In the genomic region with DNA sequence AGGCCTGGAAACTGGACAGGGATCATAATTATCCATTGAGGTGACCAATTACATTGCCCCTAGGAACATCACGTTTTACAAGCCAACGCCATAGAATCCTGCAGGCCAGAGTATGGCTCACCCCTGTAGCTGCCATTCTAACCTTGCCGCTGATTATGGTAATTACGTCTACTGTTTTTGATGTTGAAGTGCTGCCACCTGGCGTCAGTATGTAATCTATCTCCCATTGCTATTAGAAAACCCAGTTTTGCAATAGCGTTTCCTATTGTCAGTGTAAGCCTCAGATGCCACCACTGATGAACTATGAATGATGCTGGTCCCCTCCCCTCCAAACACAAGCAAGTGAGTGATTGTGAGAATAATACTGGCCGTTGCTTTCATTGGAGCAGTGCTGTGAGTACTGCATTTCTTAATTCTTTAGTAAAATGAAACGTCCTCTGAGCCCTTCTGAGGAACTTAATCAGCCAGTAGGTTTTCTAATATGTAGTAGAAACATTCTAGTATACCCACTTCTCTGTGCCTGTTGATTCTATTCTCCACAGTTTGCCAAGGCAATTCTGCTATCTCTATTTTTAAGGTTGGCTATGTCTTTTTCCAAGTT, we compare ENCODE assay signal across 9 cellular contexts.
DNase-seq lines count a peak whose midpoint lies in the region; ATAC-seq and TF ChIP-seq lines count a peak whose summit lies in the region.
"Had no signal": no experiment of that assay in that cellular context is flagged by ENCODE, and none has a peak within 500 bp of the region (broad histone marks: within the 10 kb centered on the region; RNA-seq: fewer than 3 reads in every experiment).

No MANE protein-coding gene starts in this region.

- intact Hi-C loops in OCI-LY7 (cut with micrococcal nuclease; ENCODE audit: unreplicated experiment) (loop anchor here (10.0 kb wide), 1 partner anchor 681 kb away; no protein-coding TSS in a partner anchor), ascending aorta (cut with DNase I) (loop anchor here (2.0 kb wide), 1 partner anchor 681 kb away; no protein-coding TSS in a partner anchor)

- no peak overlapping the region for H3K4me2 ChIP-seq in OCI-LY7 (ENCODE audit: low read length)
- H3K4me2 ChIP-seq: BLaER1 treated with 17β-estradiol and CSF1 and Interleukin-3, amounts not matched to agents 10 nM and 100 nM had no signal

- no peak overlapping the region for H3K4me3 ChIP-seq in OCI-LY7 (ENCODE audit: low read depth, low read length, poor library complexity, severe bottlenecking)
- no peak overlapping the region for H3K4me3 ChIP-seq in ascending aorta
- H3K4me3 ChIP-seq: BLaER1 treated with 17β-estradiol and CSF1 and Interleukin-3, amounts not matched to agents 10 nM and 100 nM had no signal

- no peak overlapping the region for H3K27ac ChIP-seq in OCI-LY7 (ENCODE audit: low read depth, low read length, poor library complexity, severe bottlenecking)
- H3K27ac ChIP-seq in ascending aorta = no peak overlapping the region
- H3K27ac ChIP-seq: BLaER1 treated with 17β-estradiol and CSF1 and Interleukin-3, amounts not matched to agents 10 nM and 100 nM had no signal

- H3K9me3 ChIP-seq in OCI-LY7 (ENCODE audit: low read length) = no peaks in the 10 kb centered on the region
- no peaks in the 10 kb centered on the region for H3K9me3 ChIP-seq in ascending aorta
- H3K9me3 ChIP-seq: BLaER1 treated with 17β-estradiol and CSF1 and Interleukin-3, amounts not matched to agents 10 nM and 100 nM had no signal

- no peak overlapping the region for H2AFZ ChIP-seq in OCI-LY7 (ENCODE audit: low read length)

- H4K20me1 ChIP-seq in OCI-LY7 (ENCODE audit: insufficient read depth, low read length) = no peaks in the 10 kb centered on the region
- H4K20me1 ChIP-seq: BLaER1 treated with 17β-estradiol and CSF1 and Interleukin-3, amounts not matched to agents 10 nM and 100 nM had no signal

- DNase-seq in NCI-H2107 treated with DMSO at 0.1 percent for 48 hours (lab: John Stamatoyannopoulos, UW; ENCODE audit: unreplicated experiment) (peak; percentile 12), NCI-H2107 (lab: John Stamatoyannopoulos, UW) (no peak), HT1080 (ENCODE audit: low read depth) (peak; percentile 54), OCI-LY7 (ENCODE audit: low spot score) (peak; percentile 49), ascending aorta (ENCODE audit: low spot score in 2 of 2) (no peak), iPS DF 4.7 (ENCODE audit: extremely low read depth, low spot score) (peak; percentile 44)
- peak in 2 of 3 donors; percentile 8 to 22 for DNase-seq in stimulated activated CD4-positive, alpha-beta T cell treated with anti-CD3 and anti-CD28 coated beads, Interleukin-12 subunit alpha, Interleukin-12 subunit beta, amount 100 ng/mL, for 48 hours (ENCODE audit: low read depth in 2 of 3, low spot score in 1 of 3)

- no peaks in the 10 kb centered on the region for H3K79me2 ChIP-seq in OCI-LY7 (ENCODE audit: insufficient read depth, low read depth, low read length)

- ATAC-seq in GM21619 (IDR thresholded peaks at IDR 0.05; ENCODE audit: unreplicated experiment) = peak; percentile 87

- H3K4me1 ChIP-seq in OCI-LY7 (ENCODE audit: insufficient read depth, low read length, poor library complexity, severe bottlenecking) = no peaks in the 10 kb centered on the region
- H3K4me1 ChIP-seq in ascending aorta = no peaks in the 10 kb centered on the region
- H3K4me1 ChIP-seq: BLaER1 treated with 17β-estradiol and CSF1 and Interleukin-3, amounts not matched to agents 10 nM and 100 nM had no signal

- H3K9me2 ChIP-seq in OCI-LY7 (ENCODE audit: insufficient read depth, low read length) = no peaks in the 10 kb centered on the region

- TF ChIP-seq CTCF in OCI-LY7 (conservative IDR thresholded peaks at IDR 0.05; ENCODE audit: low read length) (peak; percentile 78), ascending aorta (IDR thresholded peaks at IDR 0.05) (peak; percentile 19 to 59 (median 37))

- no peaks in the 10 kb centered on the region for H3K27me3 ChIP-seq in ascending aorta
- H3K27me3 ChIP-seq: BLaER1 treated with 17β-estradiol and CSF1 and Interleukin-3, amounts not matched to agents 10 nM and 100 nM had no signal

- CTCF ChIA-PET in OCI-LY7 (lab: Charles Lee; ENCODE audit: unreplicated experiment) = no interaction called here

- H3K36me3 ChIP-seq in OCI-LY7 (ENCODE audit: insufficient read depth, low read length) (no peaks in the 10 kb centered on the region), ascending aorta (no peaks in the 10 kb centered on the region)
- H3K36me3 ChIP-seq: BLaER1 treated with 17β-estradiol and CSF1 and Interleukin-3, amounts not matched to agents 10 nM and 100 nM had no signal

- POLR2A ChIA-PET in OCI-LY7 (lab: Charles Lee) = no interaction called here

- BruUV-seq in OCI-LY7 (replicated peaks; lab: Mats Ljungman, UMichigan) = no TSS peak

Comparison
In these comparisons a context has a peak if more than half of its experiments do, and no peak if none do; other contexts are left out.
1. DNase-seq: peak in NCI-H2107 treated with DMSO at 0.1 percent for 48 hours (single experiment), HT1080 (single experiment), OCI-LY7 (single experiment), iPS DF 4.7 (single experiment) and stimulated activated CD4-positive, alpha-beta T cell treated with anti-CD3 and anti-CD28 coated beads, Interleukin-12 subunit alpha, Interleukin-12 subunit beta, amount 100 ng/mL, for 48 hours (2 of 3); none in NCI-H2107 (single experiment) and ascending aorta (0 of 2).